8 cellular contexts compared by ENCODE assay signal in the genomic region with DNA sequence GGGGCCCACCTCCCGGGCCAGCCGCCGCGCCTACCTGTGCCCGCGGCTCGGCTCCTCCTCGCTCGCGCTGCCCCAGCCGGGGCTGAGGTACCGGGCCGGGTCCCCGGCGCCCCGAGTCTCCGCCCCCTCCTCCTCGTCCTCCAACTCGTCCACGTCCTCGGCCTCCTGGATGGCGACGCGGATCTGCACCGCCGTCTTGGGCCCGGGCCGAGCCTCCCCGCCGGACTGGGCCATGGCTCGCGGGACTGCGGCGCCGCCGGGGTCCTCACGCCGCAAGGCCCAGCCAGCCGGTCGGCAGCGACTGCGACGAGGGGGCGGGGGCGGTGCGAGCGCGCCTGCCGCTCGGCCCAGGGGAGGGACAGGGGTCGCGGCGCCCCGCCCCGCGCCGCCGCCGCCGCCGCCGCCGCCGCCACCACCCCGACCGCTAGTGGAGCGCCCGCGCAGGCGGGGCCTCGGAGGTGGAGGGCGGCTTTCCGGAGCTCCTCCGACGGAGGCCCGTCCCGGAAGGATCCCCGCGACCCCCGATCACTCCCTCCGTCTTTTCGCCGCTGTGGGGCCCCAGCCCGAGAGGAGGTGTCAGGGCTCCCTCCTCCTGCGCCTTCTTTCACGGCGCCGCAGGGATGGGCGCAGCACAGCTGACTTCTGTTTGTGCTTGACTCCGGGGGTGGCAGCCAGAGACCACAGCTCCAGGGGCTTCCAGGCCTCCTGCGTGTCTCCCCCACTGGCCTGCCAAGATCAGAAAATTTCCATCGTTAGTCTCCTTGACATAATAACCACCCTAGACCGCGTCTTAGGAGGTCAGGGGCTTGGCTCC. TPM values are rescaled to one million over a fixed set of nuclear protein-coding genes. Genes with fewer than 3 reads are reported as not detected.
DNase-seq lines count a peak whose midpoint lies in the region; ATAC-seq, FAIRE-seq and TF ChIP-seq lines count a peak whose summit lies in the region.

Gene LARP6, minus strand, starts transcription at position 303 of the 814 bp plus-strand sequence. Its CDS starts 69 bp downstream, at position 234.

- intact Hi-C loops in kidney (cut with DNase I) = no loop called here

- in situ Hi-C loops in SK-MEL-5 (cut with HindIII; ENCODE audit: low pct_unique_long_range_greater_than_20kb, low sequenced_read_pairs) = no loop called here

- H3F3A ChIP-seq in smooth muscle cell (ENCODE audit: low read depth) = peaks cover 8% of the 10 kb centered on the region

- peak within 1 kb of the TSS; percentile 83 to 87 for H3K4me3 ChIP-seq in kidney (ENCODE audit: low read length in 2 of 2)
- H3K4me3 ChIP-seq in smooth muscle cell = peak within 1 kb of the TSS; percentile 89

- no peaks in the 10 kb centered on the region for H3K27me3 ChIP-seq in smooth muscle cell (ENCODE audit: low read depth)

- ATAC-seq in central memory CD8-positive, alpha-beta T cell (replicated peaks; ENCODE audit: extremely low read depth, poor library complexity, severe bottlenecking) = no peak
- ATAC-seq in HG03159 (IDR thresholded peaks at IDR 0.05; ENCODE audit: unreplicated experiment) = no peak
- ATAC-seq in GM21381 (IDR thresholded peaks at IDR 0.05; ENCODE audit: unreplicated experiment) = no peak

- DNase-seq in stimulated activated CD4-positive, alpha-beta T cell treated with anti-CD3 and anti-CD28 coated beads, Interleukin-12 subunit alpha, Interleukin-12 subunit beta, amount 100 ng/mL, for 4 hours = peak; percentile 28
- DNase-seq in stimulated activated CD4-positive, alpha-beta T cell treated with anti-CD3 and anti-CD28 coated beads, Interleukin-1b, Interleukin-23, amount 100 ng/mL, for 48 hours = no peak
- peak; percentile 43 for DNase-seq in SK-MEL-5 (ENCODE audit: low read depth, low spot score)
- DNase-seq in central memory CD8-positive, alpha-beta T cell (ENCODE audit: low spot score in 2 of 2) = no peak
- peak; percentile 83 for DNase-seq in kidney
- DNase-seq in smooth muscle cell (lab: John Stamatoyannopoulos, UW; ENCODE audit: unreplicated experiment) = peak; percentile 68

- H3K27ac ChIP-seq in kidney (ENCODE audit: low read depth in 2 of 2, low read length in 2 of 2) = peak within 1 kb of the TSS; percentile 69 to 76
- H3K27ac ChIP-seq in smooth muscle cell (ENCODE audit: low read depth) = peak within 1 kb of the TSS; percentile 92

- H2AFZ ChIP-seq in smooth muscle cell (ENCODE audit: low read depth) = peak within 1 kb of the TSS; percentile 87

- peaks cover 35% of the 10 kb centered on the region for H3K79me2 ChIP-seq in smooth muscle cell (ENCODE audit: low read depth)

- H3K9me3 Mint-ChIP-seq in central memory CD8-positive, alpha-beta T cell = no peaks in the 10 kb centered on the region

- peaks cover 6% of the 10 kb centered on the region for H3K4me1 Mint-ChIP-seq in central memory CD8-positive, alpha-beta T cell

- peaks cover 89% of the 10 kb centered on the region for H3K27me3 Mint-ChIP-seq in central memory CD8-positive, alpha-beta T cell

- peaks cover 0 to 9% of the 10 kb centered on the region in 2 donors for H3K4me1 ChIP-seq in kidney (ENCODE audit: control insufficient read depth in 1 of 2, insufficient read depth in 1 of 2, low read depth in 1 of 2, low read length in 2 of 2)
- peaks cover 9% of the 10 kb centered on the region for H3K4me1 ChIP-seq in smooth muscle cell (ENCODE audit: low read depth)

- H3K36me3 ChIP-seq in kidney (ENCODE audit: control insufficient read depth in 1 of 2, insufficient read depth in 2 of 2, low read length in 2 of 2) (no peaks in the 10 kb centered on the region), smooth muscle cell (ENCODE audit: low read depth) (peaks cover 8% of the 10 kb centered on the region)

- H3K4me3 Mint-ChIP-seq in central memory CD8-positive, alpha-beta T cell = peak within 1 kb of the TSS; percentile 78

- 2% methylated on average over 59 of the region's 94 CpGs for WGBS in smooth muscle cell (ENCODE audit: low lambda C conversion rate)

- peak within 1 kb of the TSS; percentile 81 to 84 for H3K9ac ChIP-seq in kidney (ENCODE audit: low read length in 2 of 2)
- H3K9ac ChIP-seq in smooth muscle cell (ENCODE audit: low read depth) = peak within 1 kb of the TSS; percentile 94

- peaks cover 4% of the 10 kb centered on the region for H4K20me1 ChIP-seq in smooth muscle cell (ENCODE audit: low read depth)

- no peak within 1 kb of the TSS for H3K27ac Mint-ChIP-seq in central memory CD8-positive, alpha-beta T cell (ENCODE audit: low read depth)

- FAIRE-seq in kidney (lab: Jason Lieb, UNC) = no peak

- peak within 1 kb of the TSS; percentile 90 for H3K4me2 ChIP-seq in smooth muscle cell

- H3K9me3 ChIP-seq in kidney (ENCODE audit: control insufficient read depth in 1 of 2, low read length in 2 of 2) (no peaks in the 10 kb centered on the region), smooth muscle cell (replicated peaks; ENCODE audit: low read depth) (no peaks in the 10 kb centered on the region)

- TF ChIP-seq CTCF in kidney (IDR thresholded peaks at IDR 0.05; ENCODE audit: borderline replicate concordance, extremely low read depth, insufficient read depth) = no peak
- no peak for TF ChIP-seq CTCF in smooth muscle cell (IDR thresholded peaks at IDR 0.05; ENCODE audit: borderline replicate concordance, insufficient read depth, poor library complexity, severe bottlenecking)

- H3K36me3 Mint-ChIP-seq in central memory CD8-positive, alpha-beta T cell (ENCODE audit: insufficient read depth) = no peaks in the 10 kb centered on the region

RNA-seq across cellular contexts. Expression of gene LARP6, which starts in this region (rescaled TPM):
- total RNA-seq in SK-MEL-5 (2014; rRNA removed; shearing (Covaris generic)) = 25.4 and 31.2 TPM in 2 replicates
- polyA plus RNA-seq in SK-MEL-5 (2015; cell fraction: cytosol; rRNA removed) = 20.3 and 37.3 TPM in 2 replicates
- 15.7 and 20.3 TPM in 2 replicates for polyA plus RNA-seq in SK-MEL-5 (2015; cell fraction: nucleus; rRNA removed)
- total RNA-seq in kidney (21.0 TPM), smooth muscle cell (31.3 and 55.1 TPM in 2 replicates)
- polyA plus RNA-seq in kidney (ENCODE audit: insufficient read depth, low read depth, low replicate concordance) (62.8 TPM), smooth muscle cell (69.5 and 76.0 TPM in 2 replicates)

Comparison
In these comparisons a context has a peak if more than half of its experiments do, and no peak if none do; other contexts are left out.
1. DNase-seq: peak in stimulated activated CD4-positive, alpha-beta T cell treated with anti-CD3 and anti-CD28 coated beads, Interleukin-12 subunit alpha, Interleukin-12 subunit beta, amount 100 ng/mL, for 4 hours (single experiment), SK-MEL-5 (single experiment), kidney (single experiment) and smooth muscle cell (single experiment); none in stimulated activated CD4-positive, alpha-beta T cell treated with anti-CD3 and anti-CD28 coated beads, Interleukin-1b, Interleukin-23, amount 100 ng/mL, for 48 hours (single experiment) and central memory CD8-positive, alpha-beta T cell (0 of 2).